Comparison of ENCODE assay signal across 8 cellular contexts in the genomic region with DNA sequence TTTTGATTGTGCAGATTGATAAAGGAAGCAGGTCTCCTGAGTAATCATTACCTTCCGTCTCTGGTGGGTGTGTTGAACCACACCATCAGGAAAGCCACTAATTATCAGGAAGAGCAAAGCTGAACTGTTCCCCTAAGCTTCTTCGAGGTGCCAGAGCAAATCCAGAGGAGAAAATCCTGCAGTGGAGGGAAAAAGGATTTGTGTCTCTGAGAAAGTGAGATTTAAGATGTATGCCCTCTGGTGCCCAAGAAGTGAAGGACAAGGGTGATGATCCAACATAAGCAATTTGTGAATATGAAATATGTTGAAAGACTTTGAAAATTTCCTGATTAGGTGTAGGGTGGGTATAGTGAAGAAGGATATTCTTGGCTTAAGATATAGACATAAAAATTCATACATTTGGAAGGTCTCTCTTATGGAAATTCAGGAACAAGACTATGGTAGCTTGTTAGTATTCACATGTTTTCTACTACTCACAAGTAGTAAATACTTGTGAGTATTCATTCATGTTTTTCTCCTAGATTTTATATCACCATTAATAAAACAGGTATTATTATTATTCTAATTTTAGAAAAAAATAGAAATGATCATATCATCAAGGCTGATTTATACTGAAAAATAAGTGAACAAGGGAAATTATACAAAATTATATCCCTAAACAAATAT. TPM values are rescaled to one million over a fixed set of nuclear protein-coding genes. Genes with fewer than 3 reads are reported as not detected.
DNase-seq lines count a peak whose midpoint lies in the region; TF ChIP-seq lines count a peak whose summit lies in the region.

No MANE protein-coding gene starts in this region.

- peak in 2 of 3 donors; percentile 8 to 36 for DNase-seq in stimulated activated CD4-positive, alpha-beta T cell treated with anti-CD3 and anti-CD28 coated beads, Interleukin-12 subunit alpha, Interleukin-12 subunit beta, amount 100 ng/mL, for 48 hours (ENCODE audit: low read depth in 2 of 3, low spot score in 1 of 3)
- DNase-seq in stimulated activated CD4-positive, alpha-beta T cell treated with anti-CD3 and anti-CD28 coated beads, Interleukin-4, amount 100 ng/mL, for 1 hour: no peak
- DNase-seq in NT2/D1 (ENCODE audit: low read depth, low spot score) (peak; percentile 62), breast epithelium (ENCODE audit: low spot score in 2 of 2) (peak in 1 of 2 donors; percentile 51), immature natural killer cell (peak; percentile 5 to 30 (median 8))
- DNase-seq in stimulated activated CD4-positive, alpha-beta T cell treated with anti-CD3 and anti-CD28 coated beads, Interleukin-4, amount 100 ng/mL, for 24 hours: peak; percentile 19
- DNase-seq in activated effector memory CD4-positive, alpha-beta T cell treated with Interleukin-2 at 50 U/mL for 16 hours: no peak

- no peak overlapping the region for H3K9ac ChIP-seq in NT2/D1 (ENCODE audit: insufficient read length, low read depth)

- H3K9me3 Mint-ChIP-seq in IgD-negative memory B cell (peaks cover 0 to 9% (median 2%) of the 10 kb centered on the region in 3 donors), immature natural killer cell (peaks cover 0 to 12% (median 0%) of the 10 kb centered on the region in 6 donors)

- H3K27me3 ChIP-seq in NT2/D1 (ENCODE audit: insufficient read depth, insufficient read length) (no peaks in the 10 kb centered on the region), breast epithelium (no peaks in the 10 kb centered on the region)

- H3K36me3 ChIP-seq in NT2/D1 (ENCODE audit: insufficient read depth, insufficient read length, low read length) (no peaks in the 10 kb centered on the region), breast epithelium (no peaks in the 10 kb centered on the region)

- H3K27me3 Mint-ChIP-seq in IgD-negative memory B cell (no peaks in the 10 kb centered on the region), immature natural killer cell (ENCODE audit: low read depth in 3 of 3) (peaks cover 0 to 2% (median 0%) of the 10 kb centered on the region in 3 donors)

- H3K36me3 Mint-ChIP-seq in IgD-negative memory B cell: peaks cover 6% of the 10 kb centered on the region
- peaks cover 0 to 4% (median 1%) of the 10 kb centered on the region in 3 donors for H3K36me3 Mint-ChIP-seq in immature natural killer cell

- H3K4me3 ChIP-seq in NT2/D1 (ENCODE audit: insufficient read length, low read depth): no peak overlapping the region
- peak overlapping the region in 1 of 3 donors; percentile 31 for H3K4me3 ChIP-seq in breast epithelium

- H3K27ac Mint-ChIP-seq in IgD-negative memory B cell: no peak overlapping the region
- H3K27ac Mint-ChIP-seq in immature natural killer cell: no peak overlapping the region

- TF ChIP-seq CTCF in breast epithelium (IDR thresholded peaks at IDR 0.05): peak; percentile 65 to 88 (median 80)

- no peak overlapping the region for H3K27ac ChIP-seq in breast epithelium

- H3K4me1 Mint-ChIP-seq in IgD-negative memory B cell: peaks cover 0 to 4% (median 3%) of the 10 kb centered on the region in 3 donors
- H3K4me1 Mint-ChIP-seq in immature natural killer cell: no peaks in the 10 kb centered on the region

- intact Hi-C loops in breast epithelium (cut with DNase I; ENCODE audit: low total_unique reads): no loop called here

- H3K4me3 Mint-ChIP-seq in IgD-negative memory B cell: peak overlapping the region in 3 of 4 donors; percentile 38 to 90 (median 66)
- no peak overlapping the region for H3K4me3 Mint-ChIP-seq in immature natural killer cell

- H3K4me1 ChIP-seq in NT2/D1 (ENCODE audit: insufficient read depth, insufficient read length) (no peaks in the 10 kb centered on the region), breast epithelium (peaks cover 0 to 4% of the 10 kb centered on the region in 2 donors)

- TF ChIP-seq POLR2A in breast epithelium (IDR thresholded peaks at IDR 0.05): no peak

- peaks cover 22% of the 10 kb centered on the region for H3K9me3 ChIP-seq in NT2/D1 (ENCODE audit: insufficient read depth, low read length)
- peaks cover 0 to 6% of the 10 kb centered on the region in 2 donors for H3K9me3 ChIP-seq in breast epithelium

RNA-seq across cellular contexts. Expression of a gene that starts 34.8 kb away (rescaled TPM):
- 59.8 TPM for polyA plus RNA-seq in IgD-negative memory B cell
- total RNA-seq in breast epithelium: 10 to 100 TPM; 26.2 to 38.8 (median 26.4) TPM
- polyA plus RNA-seq in immature natural killer cell: 10 to 100 TPM; 62.7 to 83.5 (median 80.9) TPM

RNA-seq across cellular contexts. Expression of a gene that starts 59.7 kb away (rescaled TPM):
- polyA plus RNA-seq in IgD-negative memory B cell (1.2 TPM), immature natural killer cell (not detected)
- total RNA-seq in breast epithelium: 10 to 100 TPM; 53.6 to 98.2 (median 91.4) TPM

Comparison
In these comparisons a context has a peak if more than half of its experiments do, and no peak if none do; other contexts are left out.
1. DNase-seq: peak in stimulated activated CD4-positive, alpha-beta T cell treated with anti-CD3 and anti-CD28 coated beads, Interleukin-12 subunit alpha, Interleukin-12 subunit beta, amount 100 ng/mL, for 48 hours (2 of 3), NT2/D1 (single experiment), immature natural killer cell (3 of 3) and stimulated activated CD4-positive, alpha-beta T cell treated with anti-CD3 and anti-CD28 coated beads, Interleukin-4, amount 100 ng/mL, for 24 hours (single experiment); none in stimulated activated CD4-positive, alpha-beta T cell treated with anti-CD3 and anti-CD28 coated beads, Interleukin-4, amount 100 ng/mL, for 1 hour (single experiment) and activated effector memory CD4-positive, alpha-beta T cell treated with Interleukin-2 at 50 U/mL for 16 hours (single experiment).
2. H3K4me3 Mint-ChIP-seq: peak in IgD-negative memory B cell (3 of 4); none in immature natural killer cell (0 of 5).